ENCODE assay signal across 9 cellular contexts in the genomic region with DNA sequence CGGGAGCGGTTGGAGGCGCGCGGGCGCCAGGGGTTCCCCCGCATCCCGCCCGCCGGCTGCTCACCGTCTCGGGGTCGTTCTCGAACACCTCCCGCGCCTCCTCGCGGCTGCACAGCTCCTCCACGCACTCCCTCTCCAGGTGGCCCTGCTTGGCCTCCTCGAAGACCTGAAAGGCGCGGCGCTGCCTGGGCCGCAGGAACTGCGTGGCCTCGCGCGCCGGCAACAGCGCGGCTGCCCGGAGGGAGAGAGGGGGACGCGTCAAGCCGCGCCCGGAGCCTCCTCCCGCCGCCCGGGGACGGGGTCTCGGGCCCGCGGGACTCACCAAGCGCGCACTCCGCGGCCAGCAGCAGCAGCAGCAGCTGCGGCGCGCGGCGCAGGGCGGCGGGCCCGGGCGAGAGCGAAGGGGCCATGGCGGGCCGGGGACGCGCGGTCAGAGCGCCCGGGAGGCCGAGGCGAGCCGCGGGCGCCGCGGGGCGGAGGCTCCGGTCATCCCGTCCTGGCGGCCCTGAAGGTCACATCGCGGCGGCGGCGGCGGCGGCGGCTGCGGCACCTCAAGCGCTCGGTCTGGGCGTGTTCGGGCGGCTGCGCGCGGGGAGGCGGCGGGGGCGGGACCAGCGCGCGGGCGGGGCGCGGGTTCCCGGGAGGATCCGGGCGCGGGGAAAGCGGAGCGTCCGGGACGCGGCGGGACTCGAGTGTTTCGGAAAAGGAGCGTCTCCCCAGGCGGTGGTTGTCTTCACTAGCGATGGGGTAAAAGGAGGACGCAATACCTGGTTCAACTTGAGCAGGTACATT. TPM values are rescaled to one million over a fixed set of nuclear protein-coding genes. Genes with fewer than 3 reads are reported as not detected.
DNase-seq lines count a peak whose midpoint lies in the region; ATAC-seq, FAIRE-seq and TF ChIP-seq lines count a peak whose summit lies in the region.
"Had no signal": no experiment of that assay in that cellular context is flagged by ENCODE, and none has a peak within 500 bp of the region (broad histone marks: within the 10 kb centered on the region; RNA-seq: fewer than 3 reads in every experiment).

A gene (minus strand): TSS at position 566 of the 792 bp plus-strand sequence. CDS start 156 bp downstream, at position 410.

- H3K4me3 ChIP-seq in K562 (peak within 1 kb of the TSS; percentile 56), iPS DF 6.9 (ENCODE audit: low read length) (peak within 1 kb of the TSS; percentile 64; the same call in 1 of the 2 replicates)

- peaks cover 7% of the 10 kb centered on the region for H3K9me3 Mint-ChIP-seq in activated CD4-positive, alpha-beta T cell treated with anti-CD3 and anti-CD28 coated beads, Interleukin-2, amount 10 ng/mL, durations not matched to agents 24 days and 14 days

- H3K4me1 ChIP-seq in K562 (replicated peaks in 1 of 2; ENCODE audit: control insufficient read depth in 2 of 2, insufficient read depth in 2 of 2, low read length in 2 of 2) = peaks cover 20 to 49% of the 10 kb centered on the region in 2 experiments; a peak in 4 of 5 replicates
- peaks cover 19% of the 10 kb centered on the region for H3K4me1 ChIP-seq in iPS DF 6.9 (ENCODE audit: control insufficient read depth, insufficient read depth, low read length)

- no peaks in the 10 kb centered on the region; a peak in 1 of 5 replicates for H3K27me3 ChIP-seq in K562 (ENCODE audit: control insufficient read depth in 2 of 2, insufficient read depth in 2 of 2, low read length in 2 of 2)
- peaks cover 5% of the 10 kb centered on the region; the same call in 1 of the 2 replicates for H3K27me3 ChIP-seq in iPS DF 6.9 (ENCODE audit: control insufficient read depth, insufficient read depth, low read length)

- no peak for TF ChIP-seq POLR2A in K562 (conservative IDR thresholded peaks at IDR 0.05)

- peaks cover 51% of the 10 kb centered on the region for H3K27me3 Mint-ChIP-seq in activated CD4-positive, alpha-beta T cell treated with anti-CD3 and anti-CD28 coated beads, Interleukin-2, amount 10 ng/mL, durations not matched to agents 24 days and 14 days

- H3K4me2 ChIP-seq in K562 (ENCODE audit: insufficient read depth, low read length) = peak within 1 kb of the TSS; percentile 83

- TF ChIP-seq CTCF in K562 (IDR thresholded peaks at IDR 0.05 in 2 of 3, conservative IDR thresholded peaks at IDR 0.05 in 1 of 3; ENCODE audit: insufficient read depth in 2 of 3, low read depth in 1 of 3, low read length in 3 of 3) = 0 out of 6 replicates have a peak, but pooled peaks of 1 of the 3 experiments have one; percentile 7

- no peak for FAIRE-seq in K562 (lab: Jason Lieb, UNC)
- FAIRE-seq: GM18507 had no signal

- peaks cover 19% of the 10 kb centered on the region; the same call in 2 of the 3 replicates for H3K79me2 ChIP-seq in K562 (ENCODE audit: control insufficient read depth, insufficient read depth, low read length)

- CTCF ChIA-PET in K562 (lab: Yijun Ruan, JAX; ENCODE audit: low intra/inter-chr PET ratio) = no interaction called here

- no peak within 1 kb of the TSS for H3K27ac Mint-ChIP-seq in activated CD4-positive, alpha-beta T cell treated with anti-CD3 and anti-CD28 coated beads, Interleukin-2, amount 10 ng/mL, durations not matched to agents 24 days and 14 days

- H3K4me1 Mint-ChIP-seq in activated CD4-positive, alpha-beta T cell treated with anti-CD3 and anti-CD28 coated beads, Interleukin-2, amount 10 ng/mL, durations not matched to agents 24 days and 14 days = peaks cover 9% of the 10 kb centered on the region

- ATAC-seq in K562 = peak; percentile 60

- no peak for TF ChIP-seq EP300 in K562 (IDR thresholded peaks at IDR 0.05; ENCODE audit: low read length)

- no peaks in the 10 kb centered on the region for H3K36me3 Mint-ChIP-seq in activated CD4-positive, alpha-beta T cell treated with anti-CD3 and anti-CD28 coated beads, Interleukin-2, amount 10 ng/mL, durations not matched to agents 24 days and 14 days (ENCODE audit: low read depth)

- H3K36me3 ChIP-seq in K562 (ENCODE audit: control insufficient read depth, insufficient read depth, low read length) (peaks cover 2% of the 10 kb centered on the region; the same call in 1 of the 3 replicates), iPS DF 6.9 (ENCODE audit: control insufficient read depth, insufficient read depth, low read length) (no peaks in the 10 kb centered on the region; the same call in 1 of the 2 replicates)

- H3K27ac ChIP-seq in K562 (ENCODE audit: extremely low read depth, low read depth, low read length) (peak within 1 kb of the TSS; percentile 41; the same call in 1 of the 3 replicates), iPS DF 6.9 (ENCODE audit: low read length) (no peak within 1 kb of the TSS)

- H2AFZ ChIP-seq in K562 (ENCODE audit: low read depth, low read length) = peak within 1 kb of the TSS; percentile 81

- H4K20me1 ChIP-seq in K562 (replicated peaks; ENCODE audit: control insufficient read depth, insufficient read depth, low read length) = no peaks in the 10 kb centered on the region

- no TSS peak for BruUV-seq in K562 (replicated peaks; lab: Mats Ljungman, UMichigan)

- H3K9ac ChIP-seq in K562 (ENCODE audit: insufficient read depth in 1 of 2, low read depth in 2 of 2, low read length in 2 of 2) = peak within 1 kb of the TSS; percentile 46 to 88

- H3K9me3 ChIP-seq in K562 (replicated peaks; ENCODE audit: control insufficient read depth, insufficient read depth, low read depth, low read length) (peaks cover 1% of the 10 kb centered on the region), iPS DF 6.9 (ENCODE audit: control insufficient read depth, insufficient read depth, low read length) (no peaks in the 10 kb centered on the region)

- intact Hi-C loops in activated CD4-positive, alpha-beta T cell treated with anti-CD3 and anti-CD28 coated beads, Interleukin-2, amount 10 ng/mL, durations not matched to agents 24 days and 14 days (cut with micrococcal nuclease) = no loop called here
- intact Hi-C loops in K562 (cut with micrococcal nuclease) = no loop called here

- in situ Hi-C loops in K562 (cut with MboI) = no loop called here

- H3K9me1 ChIP-seq in K562 (ENCODE audit: control insufficient read depth, insufficient read depth, low read length) = no peaks in the 10 kb centered on the region

- TF ChIP-seq RAD21 in K562 (CRISPR knock-in tag; conservative IDR thresholded peaks at IDR 0.05 in 1 of 2, IDR thresholded peaks at IDR 0.05 in 1 of 2) = no peak

- peak within 1 kb of the TSS; percentile 72 for H3K4me3 Mint-ChIP-seq in activated CD4-positive, alpha-beta T cell treated with anti-CD3 and anti-CD28 coated beads, Interleukin-2, amount 10 ng/mL, durations not matched to agents 24 days and 14 days

- DNase-seq in activated CD4-positive, alpha-beta T cell treated with anti-CD3 and anti-CD28 coated beads, Interleukin-2, amount 10 ng/mL, durations not matched to agents 24 days and 14 days = peak; percentile 77
- DNase-seq in activated CD4-positive, alpha-beta T cell treated with anti-CD3 and anti-CD28 coated beads, Interleukin-2, amount 50 U/mL, for 4 hours = no peak
- DNase-seq in NCI-H1105 treated with DMSO at 0.1 percent for 48 hours (lab: John Stamatoyannopoulos, UW) (peak; percentile 45), K562 (ENCODE audit: extremely low read depth in 1 of 4, low spot score in 3 of 4) (peak; percentile 49 to 70 (median 64)), iPS DF 6.9 (ENCODE audit: low read depth, low spot score) (no peak), retina (peak; percentile 79), SIG-M5 treated with dmso at 0.1 percent for 504 hours (lab: John Stamatoyannopoulos, UW; ENCODE audit: unreplicated experiment) (no peak), inferior parietal cortex (ENCODE audit: extremely low spot score) (no peak)

- POLR2A ChIA-PET in K562 (lab: Yijun Ruan, JAX) = interaction anchor here (1.2 kb wide), 1 partner anchor 10 kb away, joined by 5 read pairs; no protein-coding TSS in a partner anchor

- 0% methylated on average over 18 of the region's 118 CpGs for WGBS in K562 (ENCODE audit: insufficient coverage, low coverage, missing lambda C conversion rate)
- WGBS in iPS DF 6.9 (ENCODE audit: insufficient coverage, insufficient read length) = no CpG with 5 or more reads among the region's 118 CpGs

TF ChIP-seq in K562, 482 proteins besides CTCF, POLR2A, EP300 and RAD21 (continues in another document):
- 0 out of 2 replicates have a peak, but pooled peaks have one; percentile 15 for TF ChIP-seq GABPA (tag; conservative IDR thresholded peaks at IDR 0.05; ENCODE audit: low read depth)

RNA-seq across cellular contexts. Expression of the gene that starts here (rescaled TPM):
- total RNA-seq in activated CD4-positive, alpha-beta T cell treated with anti-CD3 and anti-CD28 coated beads, Interleukin-2, amount 10 ng/mL, durations not matched to agents 24 days and 14 days = 0.17 and 0.54 TPM in 2 replicates
- total RNA-seq in K562 (2011; cell fraction: chromatin; rRNA removed; ENCODE audit: low replicate concordance) = 18.0 and 37.2 TPM in 2 replicates
- total RNA-seq in K562 (2011; cell fraction: nucleolus; rRNA removed) = 25.2 and 27.5 TPM in 2 replicates
- 19.7 and 20.2 TPM in 2 replicates for total RNA-seq in K562 (2011; cell fraction: nucleoplasm; rRNA removed)
- total RNA-seq in K562 (2014; rRNA removed) = 8.4 and 8.8 TPM in 2 replicates
- total RNA-seq in K562 (2014; rRNA removed; fragmentation: Illumina TruSeq; extraction: Trizol) = 0.99 and 1.7 TPM in 2 replicates
- 4.2 and 4.6 TPM in 2 replicates for total RNA-seq in K562 (2015; rRNA removed; fragmentation: Illumina TruSeq; extraction: Trizol)
- 9.6 and 9.7 TPM in 2 replicates for total RNA-seq in K562 (2021)
- polyA plus RNA-seq in K562 (2011; rRNA removed) = 4.9 and 8.8 TPM in 2 replicates
- polyA plus RNA-seq in K562 (2011; cell fraction: cytosol; rRNA removed) = 9.4 and 10.6 TPM in 2 replicates
- polyA plus RNA-seq in K562 (2011; cell fraction: nucleus; rRNA removed) = 24.5 and 26.4 TPM in 2 replicates
- 10.4 and 26.9 TPM in 2 replicates for polyA plus RNA-seq in K562 (2012)
- 4.4 and 6.1 TPM in 2 replicates for polyA plus RNA-seq in K562 (2014; fragmentation: Illumina TruSeq; extraction: Trizol)
- under 1 TPM in 1 of 2 experiments, not detected in 1; 0.14 TPM for polyA plus RNA-seq in K562 (2014; fragmentation: Nextera tagmentation; extraction: Ambion mirVana)
- polyA plus RNA-seq in K562 (2014; rRNA removed) = 9.7 and 10.9 TPM in 2 replicates
- polyA minus RNA-seq in K562 (2011; rRNA and poly(A)+ RNA removed) = 2.0 and 2.2 TPM in 2 replicates
- polyA minus RNA-seq in K562 (2011; cell fraction: cytosol; rRNA and poly(A)+ RNA removed) = 2.3 and 4.6 TPM in 2 replicates
- polyA minus RNA-seq in K562 (2011; cell fraction: nucleus; rRNA and poly(A)+ RNA removed) = 2.8 and 4.3 TPM in 2 replicates

Comparison
In these comparisons a context has a peak if more than half of its experiments do, and no peak if none do; other contexts are left out.
1. Peak in DNase-seq in activated CD4-positive, alpha-beta T cell treated with anti-CD3 and anti-CD28 coated beads, Interleukin-2, amount 10 ng/mL, durations not matched to agents 24 days and 14 days; RNA of the gene not detected or under 1 TPM.
2. DNase-seq: peak in NCI-H1105 treated with DMSO at 0.1 percent for 48 hours (single experiment), K562 (4 of 4) and retina (single experiment); none in activated CD4-positive, alpha-beta T cell treated with anti-CD3 and anti-CD28 coated beads, Interleukin-2, amount 50 U/mL, for 4 hours (0 of 2), iPS DF 6.9 (single experiment), SIG-M5 treated with dmso at 0.1 percent for 504 hours (single experiment) and inferior parietal cortex (single experiment).